14 cellular contexts compared by ENCODE assay signal in genomic region chr1:93442276-93442675, GRCh38. TPM values are rescaled to one million over a fixed set of nuclear protein-coding genes. Genes with fewer than 3 reads are reported as not detected.
A peak's percentile ranks its signal among the peaks of the same experiment; 100 is the strongest.
DNase-seq lines count a peak whose midpoint lies in the region; ATAC-seq, FAIRE-seq and TF ChIP-seq lines count a peak whose summit lies in the region.
"Had no signal": no experiment of that assay in that cellular context is flagged by ENCODE, and none has a peak within 500 bp of the region (broad histone marks: within the 10 kb centered on the region; RNA-seq: fewer than 3 reads in every experiment).

No MANE protein-coding gene starts in this region.

- DNase-seq in MCF 10A (ENCODE audit: unreplicated experiment) (peak; percentile 62), breast epithelium (ENCODE audit: low spot score in 2 of 2) (no peak), adipocyte (ENCODE audit: low read depth) (peak; percentile 76), islet precursor cell (peak; percentile 85), upper lobe of left lung (peak in 1 of 2 donors; percentile 62), H54 (ENCODE audit: insufficient read length, low spot score) (no peak), prostate gland (ENCODE audit: low spot score) (no peak)
- DNase-seq: activated CD8-positive, alpha-beta memory T cell treated with anti-CD3 and anti-CD28 coated beads, Interleukin-2, amount 50 U/mL, for 48 hours; NCI-H1105; SIG-M5 had no signal

- no peak overlapping the region for H3K9ac ChIP-seq in adipocyte (ENCODE audit: low read length)

- H3K4me1 ChIP-seq in breast epithelium (no peaks in the 10 kb centered on the region), adipocyte (ENCODE audit: control insufficient read depth, insufficient read depth, low read length) (peaks cover 6% of the 10 kb centered on the region), upper lobe of left lung (peaks cover 0 to 13% (median 4%) of the 10 kb centered on the region in 4 donors), prostate gland (replicated peaks) (no peaks in the 10 kb centered on the region)

- ATAC-seq in upper lobe of left lung (ENCODE audit: low FRiP score in 2 of 2) (no peak), HG03457 (IDR thresholded peaks at IDR 0.05; ENCODE audit: unreplicated experiment) (no peak)

- H3K4me3 ChIP-seq in breast epithelium: no peak overlapping the region
- H3K4me3 ChIP-seq in adipocyte (ENCODE audit: low read length): peak overlapping the region; percentile 39
- H3K4me3 ChIP-seq in upper lobe of left lung: no peak overlapping the region
- H3K4me3 ChIP-seq in prostate gland: no peak overlapping the region
- H3K4me3 ChIP-seq: thoracic aorta had no signal

- intact Hi-C loops in MCF 10A (cut with micrococcal nuclease): loop anchor here (1.0 to 2.0 kb wide), 3 partner anchors 137 to 402 kb away; partner anchors contain the start of gene BCAR3
- intact Hi-C loops in breast epithelium (cut with DNase I; ENCODE audit: low total_unique reads): loop anchor here (10.0 kb wide), 1 partner anchor 97 kb away; the partner anchor contains the start of gene DR1
- intact Hi-C loops in prostate gland (cut with DNase I): loop anchor here (10.0 kb wide), 1 partner anchor 243 kb away; the partner anchor contains the start of gene BCAR3

- peaks cover 21% of the 10 kb centered on the region for H3K4me1 Mint-ChIP-seq in MCF 10A (ENCODE audit: insufficient read depth, unreplicated experiment)

- POLR2A ChIA-PET in MCF 10A (lab: Yijun Ruan, JAX): interaction anchor here (0.6 to 2.9 kb wide), 28 partner anchors 9 to 437 kb away, joined by 3 to 18 read pairs (median 4); partner anchors contain the start of genes DNTTIP2 and DR1

- no peaks in the 10 kb centered on the region for H3K9me3 Mint-ChIP-seq in MCF 10A (ENCODE audit: unreplicated experiment)
- H3K9me3 Mint-ChIP-seq: nephron had no signal

- no peak for TF ChIP-seq POLR2A in breast epithelium (IDR thresholded peaks at IDR 0.05)
- TF ChIP-seq POLR2A in upper lobe of left lung (IDR thresholded peaks at IDR 0.05): no peak
- no peak for TF ChIP-seq POLR2A in H54 (IDR thresholded peaks at IDR 0.05; ENCODE audit: low read depth, low read length)
- no peak for TF ChIP-seq POLR2A in prostate gland (IDR thresholded peaks at IDR 0.05)

- no peaks in the 10 kb centered on the region for H3K27me3 Mint-ChIP-seq in MCF 10A (ENCODE audit: insufficient read depth, unreplicated experiment)

- no peak overlapping the region for H3K27ac ChIP-seq in breast epithelium
- H3K27ac ChIP-seq in upper lobe of left lung: peak overlapping the region in 3 of 4 donors; percentile 2 to 32 (median 12)
- H3K27ac ChIP-seq in prostate gland: no peak overlapping the region
- H3K27ac ChIP-seq: thoracic aorta had no signal

- no TSS peak for BruUV-seq in MCF 10A (replicated peaks; lab: Mats Ljungman, UMichigan)

- no peak for TF ChIP-seq EP300 in upper lobe of left lung (IDR thresholded peaks at IDR 0.05)

- H3K4me3 Mint-ChIP-seq in MCF 10A (ENCODE audit: unreplicated experiment): peak overlapping the region; percentile 35
- H3K4me3 Mint-ChIP-seq: nephron had no signal

- CTCF ChIA-PET in MCF 10A (lab: Yijun Ruan, JAX): interaction anchor here (0.6 to 1.5 kb wide), 8 partner anchors 127 to 431 kb away, joined by 3 to 5 read pairs (median 4); no protein-coding TSS in a partner anchor

- TF ChIP-seq CTCF in MCF 10A (IDR thresholded peaks at IDR 0.05; ENCODE audit: unreplicated experiment): no peak
- TF ChIP-seq CTCF in breast epithelium (IDR thresholded peaks at IDR 0.05): no peak
- no peak for TF ChIP-seq CTCF in upper lobe of left lung (IDR thresholded peaks at IDR 0.05)
- no peak for TF ChIP-seq CTCF in prostate gland (IDR thresholded peaks at IDR 0.05)

- H3K36me3 ChIP-seq in breast epithelium (no peaks in the 10 kb centered on the region), adipocyte (ENCODE audit: control insufficient read depth, insufficient read depth, low read length, severe bottlenecking) (no peaks in the 10 kb centered on the region), upper lobe of left lung (no peaks in the 10 kb centered on the region), prostate gland (no peaks in the 10 kb centered on the region)
- H3K36me3 ChIP-seq: thoracic aorta had no signal

- H3K9me3 ChIP-seq in breast epithelium (no peaks in the 10 kb centered on the region), adipocyte (ENCODE audit: control insufficient read depth, low read length) (no peaks in the 10 kb centered on the region), upper lobe of left lung (no peaks in the 10 kb centered on the region), prostate gland (no peaks in the 10 kb centered on the region)
- H3K9me3 ChIP-seq: thoracic aorta had no signal

- no peaks in the 10 kb centered on the region for H3K36me3 Mint-ChIP-seq in MCF 10A (ENCODE audit: insufficient read depth, unreplicated experiment)

- 61 to 67% methylated on average over 8 of the region's 8 CpGs for WGBS in upper lobe of left lung, 2 donors
- WGBS in prostate gland: 56% methylated on average over 8 of the region's 8 CpGs

- no peak for FAIRE-seq in H54 (lab: Jason Lieb, UNC)
- FAIRE-seq: A204.1 had no signal

- H3K27me3 ChIP-seq in breast epithelium (no peaks in the 10 kb centered on the region), adipocyte (replicated peaks; ENCODE audit: control insufficient read depth, insufficient read depth, low read length) (no peaks in the 10 kb centered on the region), upper lobe of left lung (no peaks in the 10 kb centered on the region), prostate gland (replicated peaks; ENCODE audit: insufficient read depth) (no peaks in the 10 kb centered on the region)

- peak overlapping the region; percentile 80 for H3K27ac Mint-ChIP-seq in MCF 10A (ENCODE audit: low read depth, unreplicated experiment)
- H3K27ac Mint-ChIP-seq: nephron had no signal

RNA-seq across cellular contexts. Expression of gene FNBP1L, which starts 5.6 kb away (rescaled TPM):
- total RNA-seq in MCF 10A (2022) (30.7 and 31.8 TPM in 2 replicates), breast epithelium (100 to 1,000 TPM in 1 of 3 donors, 10 to 100 TPM in 2; 33.1 to 117 (median 63.6) TPM), upper lobe of left lung (10 to 100 TPM; 28.5 to 84.0 (median 34.0) TPM), prostate gland (10 to 100 TPM; 41.1 to 49.7 TPM)

Comparison
In these comparisons a context has a peak if more than half of its experiments do, and no peak if none do; other contexts are left out.
1. DNase-seq: peak in MCF 10A (single experiment), adipocyte (single experiment) and islet precursor cell (single experiment); none in breast epithelium (0 of 2), H54 (single experiment) and prostate gland (single experiment).
2. H3K27ac ChIP-seq: peak in upper lobe of left lung (3 of 4); none in breast epithelium (0 of 2) and prostate gland (0 of 2).